In the genomic region with DNA sequence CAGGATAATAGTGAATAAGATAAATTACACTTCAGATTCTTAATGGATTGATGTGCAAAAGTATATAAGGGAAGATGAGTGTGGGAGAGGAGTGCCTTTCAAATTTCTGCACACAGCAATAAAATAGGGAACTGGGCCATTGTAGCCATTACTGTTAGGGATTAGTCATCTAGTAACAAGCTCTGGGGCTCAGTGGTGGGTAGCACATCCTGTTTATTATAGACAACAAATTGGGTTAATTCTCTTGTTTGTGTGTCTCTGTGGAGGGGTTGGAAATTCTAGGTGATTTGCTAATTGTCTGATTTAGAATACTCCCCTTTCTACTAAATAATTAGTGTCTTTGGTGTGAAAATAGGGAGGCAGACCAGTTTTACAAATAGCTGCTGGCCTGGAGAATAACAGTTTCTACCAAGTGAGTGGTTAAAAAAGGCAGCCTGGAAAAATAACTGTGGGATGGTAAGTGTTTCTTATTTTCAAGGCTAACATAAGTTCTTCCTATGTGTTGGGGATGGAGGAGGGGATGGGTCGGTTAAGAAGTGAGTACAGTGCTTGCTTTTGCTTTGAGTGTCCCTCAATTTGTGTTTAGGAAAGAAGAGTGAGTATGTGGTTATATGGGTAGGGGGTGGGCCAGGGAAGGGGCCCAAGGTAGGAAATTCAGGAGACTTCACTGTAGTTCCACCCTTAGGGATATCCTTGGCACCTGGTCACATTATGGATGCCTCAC, we compare ENCODE assay signal across 10 cellular contexts. TPM values are rescaled to one million over a fixed set of nuclear protein-coding genes. Genes with fewer than 3 reads are reported as not detected.
DNase-seq lines count a peak whose midpoint lies in the region; ATAC-seq and TF ChIP-seq lines count a peak whose summit lies in the region.
"Had no signal": no experiment of that assay in that cellular context is flagged by ENCODE, and none has a peak within 500 bp of the region (broad histone marks: within the 10 kb centered on the region; RNA-seq: fewer than 3 reads in every experiment).

No MANE protein-coding gene starts in this region.

- H3K9ac ChIP-seq in IMR-90 (ENCODE audit: low read depth, low read length) = no peak overlapping the region

- H4K20me1 ChIP-seq in IMR-90 (ENCODE audit: insufficient read depth, low read length) = no peaks in the 10 kb centered on the region

- no peaks in the 10 kb centered on the region for H3K79me1 ChIP-seq in IMR-90 (ENCODE audit: low read depth in 1 of 2, low read length in 2 of 2)

- TF ChIP-seq POLR2A in IMR-90 (IDR thresholded peaks at IDR 0.05; ENCODE audit: low read depth, low read length) (no peak), ovary (IDR thresholded peaks at IDR 0.05) (no peak), right lobe of liver (IDR thresholded peaks at IDR 0.05) (no peak)

- no peak overlapping the region for H2AK9ac ChIP-seq in IMR-90 (replicated peaks; ENCODE audit: low read depth, low read length, poor library complexity)

- CTCF ChIA-PET in IMR-90 (lab: Yijun Ruan, JAX) = interaction anchor here (0.6 kb wide), 1 partner anchor 85 kb away, joined by 3 read pairs; no protein-coding TSS in a partner anchor

- H3K14ac ChIP-seq in IMR-90 (replicated peaks; ENCODE audit: low read depth, low read length) = peak overlapping the region; percentile 76; the same call in 1 of the 2 replicates

- no peak for TF ChIP-seq RAD21 in IMR-90 (IDR thresholded peaks at IDR 0.05; ENCODE audit: low read length)

- TF ChIP-seq EP300 in ovary (IDR thresholded peaks at IDR 0.05) = no peak

- no peaks in the 10 kb centered on the region for H3K4me1 ChIP-seq in IMR-90 (ENCODE audit: control insufficient read depth, insufficient read depth, low read length)
- no peaks in the 10 kb centered on the region for H3K4me1 ChIP-seq in ovary (ENCODE audit: insufficient read depth)
- H3K4me1 ChIP-seq in right lobe of liver = no peaks in the 10 kb centered on the region

- H3K4me3 ChIP-seq in IMR-90 (ENCODE audit: insufficient read depth, low read depth, low read length) = no peak overlapping the region
- H3K4me3 ChIP-seq in fibroblast of mammary gland (ENCODE audit: control insufficient read depth, low read depth, low read length) = no peak overlapping the region
- no peak overlapping the region for H3K4me3 ChIP-seq in WERI-Rb-1 (ENCODE audit: low read depth, low read length)
- H3K4me3 ChIP-seq in ovary = no peak overlapping the region
- no peak overlapping the region for H3K4me3 ChIP-seq in right lobe of liver

- peaks cover 6% of the 10 kb centered on the region for H3K9me1 ChIP-seq in IMR-90 (ENCODE audit: insufficient read depth, low read length)

- H3K23ac ChIP-seq in IMR-90 (ENCODE audit: low read depth, low read length) = no peak overlapping the region; the same call in 1 of the 2 replicates

- peak; percentile 97 for ATAC-seq in GM18861 (IDR thresholded peaks at IDR 0.05; ENCODE audit: unreplicated experiment)
- ATAC-seq in GM21825 (IDR thresholded peaks at IDR 0.05; ENCODE audit: unreplicated experiment) = peak; percentile 96
- peak; percentile 87 for ATAC-seq in IMR-90 (ENCODE audit: low read depth)
- ATAC-seq in right lobe of liver = no peak
- ATAC-seq: HCT116 had no signal

- no peak overlapping the region; the same call in 1 of the 2 replicates for H3K18ac ChIP-seq in IMR-90 (ENCODE audit: low read depth, low read length)

- dilution Hi-C loops in IMR-90 (cut with HindIII; ENCODE audit: low sequenced_read_pairs, unreplicated experiment) = no loop called here

- peak overlapping the region; percentile 2 for H2BK5ac ChIP-seq in IMR-90 (ENCODE audit: low read depth, low read length, poor library complexity, severe bottlenecking)

- H3K4me2 ChIP-seq in IMR-90 (ENCODE audit: low read depth, low read length) = no peak overlapping the region

- H4K5ac ChIP-seq in IMR-90 (ENCODE audit: low read depth, low read length) = no peak overlapping the region; the same call in 1 of the 2 replicates

- H4K8ac ChIP-seq in IMR-90 (ENCODE audit: low read depth in 2 of 2, low read length in 2 of 2) = no peak overlapping the region; a peak in 1 of 4 replicates

- DNase-seq in IMR-90 (peak; percentile 36), fibroblast of mammary gland (ENCODE audit: low read depth) (peak; percentile 21), NCI-H128 (lab: John Stamatoyannopoulos, UW; ENCODE audit: unreplicated experiment) (no peak), WERI-Rb-1 (no peak), ovary (no peak), right lobe of liver (no peak)
- DNase-seq: cerebellar nuclear complex had no signal

- H4K91ac ChIP-seq in IMR-90 (ENCODE audit: insufficient read depth, low read depth, low read length) = peak overlapping the region; percentile 46; the same call in 1 of the 2 replicates

- 88% methylated on average over 1 of the region's 1 CpG; no CpG with 5 or more reads in 1 of the 2 experiments for WGBS in IMR-90 (ENCODE audit: extremely low coverage in 2 of 2, insufficient read length in 1 of 2), 2 experiments
- WGBS in ovary, 3 donors = 72 to 85% (median 78%) methylated on average over 1 of the region's 1 CpG
- no CpG with 5 or more reads among the region's 1 CpG for WGBS in right lobe of liver (ENCODE audit: insufficient coverage, low coverage, low lambda C conversion rate, missing lambda C conversion rate)

- peak overlapping the region; percentile 45; the same call in 1 of the 2 replicates for H3K4ac ChIP-seq in IMR-90 (ENCODE audit: low read depth, low read length)

- no peak overlapping the region for H3K27ac ChIP-seq in IMR-90 (ENCODE audit: insufficient read depth, low read length)
- H3K27ac ChIP-seq in WERI-Rb-1 = no peak overlapping the region
- no peak overlapping the region for H3K27ac ChIP-seq in ovary
- no peak overlapping the region for H3K27ac ChIP-seq in right lobe of liver

- H2AK5ac ChIP-seq in IMR-90 (ENCODE audit: low read depth, low read length) = no peak overlapping the region

- no peak overlapping the region for H2BK15ac ChIP-seq in IMR-90 (ENCODE audit: low read depth, low read length)

- POLR2A ChIA-PET in IMR-90 (lab: Charles Lee; ENCODE audit: unreplicated experiment) = no interaction called here

- TF ChIP-seq CTCF in IMR-90 (conservative IDR thresholded peaks at IDR 0.05; ENCODE audit: low read depth, low read length) (no peak), fibroblast of mammary gland (conservative IDR thresholded peaks at IDR 0.05; ENCODE audit: control insufficient read depth, insufficient read depth, low read depth, low read length) (no peak), WERI-Rb-1 (IDR thresholded peaks at IDR 0.05; ENCODE audit: low read depth, low read length) (no peak), ovary (IDR thresholded peaks at IDR 0.05) (no peak), right lobe of liver (IDR thresholded peaks at IDR 0.05) (no peak)

- H3K36me3 ChIP-seq in IMR-90 (ENCODE audit: control insufficient read depth, insufficient read depth, low read length) (peaks cover 2% of the 10 kb centered on the region; the same call in 1 of the 2 replicates), WERI-Rb-1 (no peaks in the 10 kb centered on the region), ovary (no peaks in the 10 kb centered on the region), right lobe of liver (no peaks in the 10 kb centered on the region)

- in situ Hi-C loops in IMR-90 (cut with MboI; ENCODE audit: low sequenced_read_pairs) = no loop called here

- peak overlapping the region; percentile 34; the same call in 1 of the 2 replicates for H2BK120ac ChIP-seq in IMR-90 (ENCODE audit: low read depth, low read length)

- H2BK20ac ChIP-seq in IMR-90 (ENCODE audit: low read depth, low read length) = peak overlapping the region; percentile 18; the same call in 1 of the 2 replicates

- intact Hi-C loops in IMR-90 (cut with micrococcal nuclease) = no loop called here
- intact Hi-C loops in ovary (cut with DNase I) = no loop called here
- intact Hi-C loops in right lobe of liver (cut with DNase I) = no loop called here

- H3K9me3 ChIP-seq in IMR-90 (ENCODE audit: control insufficient read depth, insufficient read depth, low read length) = no peaks in the 10 kb centered on the region
- no peaks in the 10 kb centered on the region for H3K9me3 ChIP-seq in WERI-Rb-1 (ENCODE audit: severe bottlenecking)
- H3K9me3 ChIP-seq in ovary = no peaks in the 10 kb centered on the region
- no peaks in the 10 kb centered on the region for H3K9me3 ChIP-seq in right lobe of liver

- H3K27me3 ChIP-seq in IMR-90 (ENCODE audit: control insufficient read depth, insufficient read depth, low read length) (no peaks in the 10 kb centered on the region), WERI-Rb-1 (ENCODE audit: insufficient read depth, low read depth, severe bottlenecking) (no peaks in the 10 kb centered on the region), ovary (no peaks in the 10 kb centered on the region), right lobe of liver (no peaks in the 10 kb centered on the region)

- no peak overlapping the region for H3K56ac ChIP-seq in IMR-90 (ENCODE audit: extremely low read depth, insufficient read depth, low read length)

- BruUV-seq in IMR-90 (replicated peaks; lab: Mats Ljungman, UMichigan) = no TSS peak

- H2AFZ ChIP-seq in IMR-90 (replicated peaks; ENCODE audit: low read length, poor library complexity) = no peak overlapping the region

TF ChIP-seq in IMR-90, 13 proteins besides CTCF, POLR2A, EP300 and RAD21 (continues in another document):
- TF ChIP-seq SMC3 (IDR thresholded peaks at IDR 0.05; ENCODE audit: low read depth, low read length) (no peak), MXI1 (IDR thresholded peaks at IDR 0.05; ENCODE audit: borderline replicate concordance, low read depth, low read length) (no peak), BHLHE40 (IDR thresholded peaks at IDR 0.05; ENCODE audit: low read depth, low read length) (no peak), USF2 (IDR thresholded peaks at IDR 0.05; ENCODE audit: low read depth, low read length) (no peak)

RNA-seq across cellular contexts. Expression of gene TMEM248, which starts 43.3 kb away (rescaled TPM):
- total RNA-seq in IMR-90 (2012; rRNA removed) (103 and 117 TPM in 2 replicates), ovary (100 to 1,000 TPM in 5 of 7 donors, 10 to 100 TPM in 2; 71.9 to 118 (median 102) TPM), right lobe of liver (10 to 100 TPM; 53.3 to 76.5 (median 63.2) TPM)
- polyA plus RNA-seq in IMR-90 (2012; rRNA removed) (175 and 195 TPM in 2 replicates), ovary (10 to 100 TPM; 51.8 to 76.6 TPM)
- polyA plus RNA-seq in IMR-90 (2012; cell fraction: cytosol; rRNA removed) = 44.3 and 164 TPM in 2 replicates
- polyA plus RNA-seq in IMR-90 (2012; cell fraction: nucleus; rRNA removed; ENCODE audit: low replicate concordance) = 73.8 and 84.2 TPM in 2 replicates

Comparison
In these comparisons a context has a peak if more than half of its experiments do, and no peak if none do; other contexts are left out.
1. ATAC-seq: peak in GM18861 (single experiment), GM21825 (single experiment) and IMR-90 (single experiment); none in right lobe of liver (0 of 4).
2. DNase-seq: peak in IMR-90 (single experiment) and fibroblast of mammary gland (single experiment); none in NCI-H128 (single experiment), WERI-Rb-1 (single experiment), ovary (0 of 5) and right lobe of liver (0 of 3).